In genomic region chr7:51802698-51803097, GRCh38 we compare ENCODE assay signal across 18 cellular contexts.
A peak's percentile ranks its signal among the peaks of the same experiment; 100 is the strongest.
DNase-seq lines count a peak whose midpoint lies in the region; ATAC-seq and TF ChIP-seq lines count a peak whose summit lies in the region.
"Had no signal": no experiment of that assay in that cellular context is flagged by ENCODE, and none has a peak within 500 bp of the region (broad histone marks: within the 10 kb centered on the region; RNA-seq: fewer than 3 reads in every experiment).

No MANE protein-coding gene starts in this region.

- no peak overlapping the region for H2BK5ac ChIP-seq in trophoblast cell (ENCODE audit: low read depth, low read length, poor library complexity)

- H3K9me3 Mint-ChIP-seq in glutamatergic neuron (ENCODE audit: unreplicated experiment), result no peaks in the 10 kb centered on the region

- no peak for TF ChIP-seq CTCF in glutamatergic neuron (IDR thresholded peaks at IDR 0.05; ENCODE audit: partially characterized antibody, unreplicated experiment)

- H3K36me3 ChIP-seq in trophoblast cell (ENCODE audit: control insufficient read depth in 1 of 2, insufficient read depth in 2 of 2, low read length in 2 of 2), result no peaks in the 10 kb centered on the region

- H4K12ac ChIP-seq in trophoblast cell (ENCODE audit: low read depth, low read length), result no peak overlapping the region

- no peak overlapping the region for H3K4me2 ChIP-seq in trophoblast cell (ENCODE audit: low read length)

- no peak overlapping the region for H2AFZ ChIP-seq in trophoblast cell (ENCODE audit: insufficient read depth, low read length, poor library complexity)

- no peak overlapping the region for H2BK12ac ChIP-seq in trophoblast cell (ENCODE audit: low read length)

- no peaks in the 10 kb centered on the region for H3K4me1 ChIP-seq in trophoblast cell (ENCODE audit: control insufficient read depth in 1 of 2, insufficient read depth in 2 of 2, low read length in 2 of 2)

- no peak overlapping the region for H2AK5ac ChIP-seq in trophoblast cell (ENCODE audit: low read length)

- H3K27me3 Mint-ChIP-seq in glutamatergic neuron (ENCODE audit: unreplicated experiment), result no peaks in the 10 kb centered on the region

- no CpG with 5 or more reads among the region's 3 CpGs for WGBS in trophoblast cell (ENCODE audit: extremely low coverage, insufficient coverage, insufficient read length)

- DNase-seq in NCI-H2171 treated with DMSO at 0.1 percent for 48 hours (lab: John Stamatoyannopoulos, UW) (peak; percentile 35), NCI-H2171 (lab: John Stamatoyannopoulos, UW) (no peak), NCI-H345 (lab: John Stamatoyannopoulos, UW) (peak; percentile 85), glutamatergic neuron (peak; percentile 35), retina (peak; percentile 44), HCEC 1CT (no peak), trophoblast cell (no peak)
- DNase-seq: 8988T; CD8-positive, alpha-beta T cell; GF-D8; NCI-H1105; NCI-H1694; NK-92 treated with Interleukin-12 subunit alpha and Interleukin-12 subunit beta, amount 100 ng/mL, for 24 hours; OCI-M1; SHP77 treated with DMSO at 0.1 percent for 48 hours had no signal

- no peak overlapping the region for H3K27ac ChIP-seq in trophoblast cell (ENCODE audit: low read depth, low read length)
- H3K27ac ChIP-seq: HL-60 had no signal

- H3K27ac Mint-ChIP-seq in glutamatergic neuron (ENCODE audit: unreplicated experiment), result peak overlapping the region; percentile 63
- H3K27ac Mint-ChIP-seq: CD8-positive, alpha-beta T cell had no signal

- ATAC-seq in GM21526 (IDR thresholded peaks at IDR 0.05; ENCODE audit: low FRiP score, unreplicated experiment), result no peak
- ATAC-seq: CD8-positive, alpha-beta T cell; HCT116 had no signal

- no peaks in the 10 kb centered on the region for H3K79me1 ChIP-seq in trophoblast cell (ENCODE audit: low read length)

- H3K4me1 Mint-ChIP-seq in glutamatergic neuron (ENCODE audit: low read depth, unreplicated experiment), result peaks cover 14% of the 10 kb centered on the region

- no peak overlapping the region for H3K9ac ChIP-seq in trophoblast cell (ENCODE audit: low read length)

- H3K9me3 ChIP-seq in trophoblast cell (ENCODE audit: insufficient read depth, low read depth, low read length), result peaks cover 1% of the 10 kb centered on the region

- no peak overlapping the region for H3K18ac ChIP-seq in trophoblast cell (ENCODE audit: low read length)

- H3K23ac ChIP-seq in trophoblast cell (ENCODE audit: low read length), result no peak overlapping the region

- H3K4me3 Mint-ChIP-seq in glutamatergic neuron (ENCODE audit: unreplicated experiment), result no peak overlapping the region
- H3K4me3 Mint-ChIP-seq: CD8-positive, alpha-beta T cell had no signal

- no peak overlapping the region for H4K8ac ChIP-seq in trophoblast cell (ENCODE audit: low read depth, low read length)

- H3K4me3 ChIP-seq in trophoblast cell (ENCODE audit: low read depth, low read length), result no peak overlapping the region

- no peak overlapping the region for H3K14ac ChIP-seq in trophoblast cell (ENCODE audit: low read length)

- H2BK120ac ChIP-seq in trophoblast cell (ENCODE audit: insufficient read depth, low read length, poor library complexity), result no peak overlapping the region

- H4K91ac ChIP-seq in trophoblast cell (ENCODE audit: low read depth, low read length), result no peak overlapping the region

- H3K36me3 Mint-ChIP-seq in glutamatergic neuron (ENCODE audit: unreplicated experiment), result no peaks in the 10 kb centered on the region
- H3K36me3 Mint-ChIP-seq: CD8-positive, alpha-beta T cell had no signal

- H3K27me3 ChIP-seq in trophoblast cell (ENCODE audit: insufficient read depth, low read length), result no peaks in the 10 kb centered on the region

- no peaks in the 10 kb centered on the region for H3K79me2 ChIP-seq in trophoblast cell (ENCODE audit: control insufficient read depth, insufficient read depth, low read length, poor library complexity)

- H3K4ac ChIP-seq in trophoblast cell (ENCODE audit: low read depth, low read length), result no peak overlapping the region

Comparison
In these comparisons a context has a peak if more than half of its experiments do, and no peak if none do; other contexts are left out.
1. DNase-seq: peak in NCI-H2171 treated with DMSO at 0.1 percent for 48 hours (single experiment), NCI-H345 (single experiment), glutamatergic neuron (single experiment) and retina (single experiment); none in NCI-H2171 (single experiment), HCEC 1CT (single experiment) and trophoblast cell (0 of 2).